In the genomic region with DNA sequence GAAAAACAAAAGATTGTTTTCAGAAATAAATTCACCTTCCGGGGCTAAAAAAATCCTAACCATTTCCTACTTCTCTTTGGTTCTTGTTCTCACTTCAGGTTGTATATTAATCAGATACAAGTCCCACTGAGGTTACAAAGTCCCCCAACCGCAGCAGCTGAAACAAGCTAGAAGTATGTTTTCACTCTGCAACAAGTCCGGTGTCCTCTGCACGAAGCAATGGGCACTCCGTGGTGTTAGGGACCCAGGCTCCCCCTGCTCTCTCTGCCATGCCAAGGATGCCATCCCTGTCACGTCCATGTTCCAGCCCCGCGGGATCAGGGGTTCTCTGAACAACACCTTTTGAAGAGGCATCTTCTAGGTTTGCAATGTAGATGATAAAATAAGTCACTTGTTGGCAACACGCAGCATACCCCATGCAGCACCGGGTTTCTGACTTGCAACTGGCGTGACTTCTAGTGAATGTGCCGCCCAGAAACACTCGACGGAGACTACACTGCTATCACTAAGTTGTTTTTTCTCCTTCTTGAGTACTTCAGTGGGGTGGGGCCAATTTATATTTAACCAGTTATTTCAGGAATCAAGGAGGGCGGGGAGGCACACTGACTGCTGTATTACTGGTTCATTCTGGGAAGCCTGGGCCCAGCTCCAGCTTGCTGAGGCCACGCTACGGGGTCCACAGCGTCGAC, we compare ENCODE assay signal across 15 cellular contexts. TPM values are rescaled to one million over a fixed set of nuclear protein-coding genes. Genes with fewer than 3 reads are reported as not detected.
DNase-seq lines count a peak whose midpoint lies in the region; ATAC-seq, FAIRE-seq and TF ChIP-seq lines count a peak whose summit lies in the region.
"Had no signal": no experiment of that assay in that cellular context is flagged by ENCODE, and none has a peak within 500 bp of the region (broad histone marks: within the 10 kb centered on the region; RNA-seq: fewer than 3 reads in every experiment).

No MANE protein-coding gene starts in this region.

- no peaks in the 10 kb centered on the region for H3K9me3 Mint-ChIP-seq in stimulated activated naive B cell treated with anti-CD40 and anti-IgM and Interleukin-4, amounts not matched to agents 10 μg/mL and 1 μg/mL and 100 μg/mL, for 72 hours
- H3K9me3 Mint-ChIP-seq: activated naive CD4-positive, alpha-beta T cell treated with anti-CD3 and anti-CD28 coated beads, Interleukin-2, amount 50 U/mL, for 24 hours had no signal

- POLR2A ChIA-PET in K562 (lab: Yijun Ruan, JAX): no interaction called here

- 29% methylated on average over 19 of the region's 19 CpGs for WGBS in K562 (ENCODE audit: insufficient coverage, low coverage, missing lambda C conversion rate)

- no peaks in the 10 kb centered on the region for H3K36me3 Mint-ChIP-seq in stimulated activated naive B cell treated with anti-CD40 and anti-IgM and Interleukin-4, amounts not matched to agents 10 μg/mL and 1 μg/mL and 100 μg/mL, for 72 hours
- H3K36me3 Mint-ChIP-seq: activated naive CD4-positive, alpha-beta T cell treated with anti-CD3 and anti-CD28 coated beads, Interleukin-2, amount 50 U/mL, for 24 hours had no signal

- CTCF ChIA-PET in K562 (lab: Yijun Ruan, JAX; ENCODE audit: low intra/inter-chr PET ratio): no interaction called here

- peak overlapping the region; percentile 26 to 40 for H3K4me3 Mint-ChIP-seq in stimulated activated naive B cell treated with anti-CD40 and anti-IgM and Interleukin-4, amounts not matched to agents 10 μg/mL and 1 μg/mL and 100 μg/mL, for 72 hours
- H3K4me3 Mint-ChIP-seq: activated naive CD4-positive, alpha-beta T cell treated with anti-CD3 and anti-CD28 coated beads, Interleukin-2, amount 50 U/mL, for 24 hours had no signal

- no peak overlapping the region for H2AFZ ChIP-seq in K562 (ENCODE audit: low read depth, low read length)

- H3K27me3 ChIP-seq in K562 (ENCODE audit: control insufficient read depth in 2 of 2, insufficient read depth in 2 of 2, low read length in 2 of 2): no peaks in the 10 kb centered on the region; a peak in 1 of 5 replicates
- H3K27me3 ChIP-seq: SJSA1 had no signal

- no peak overlapping the region for H3K27ac Mint-ChIP-seq in stimulated activated naive B cell treated with anti-CD40 and anti-IgM and Interleukin-4, amounts not matched to agents 10 μg/mL and 1 μg/mL and 100 μg/mL, for 72 hours
- H3K27ac Mint-ChIP-seq: activated naive CD4-positive, alpha-beta T cell treated with anti-CD3 and anti-CD28 coated beads, Interleukin-2, amount 50 U/mL, for 24 hours had no signal

- peaks cover 5% of the 10 kb centered on the region in 2 donors for H3K4me1 Mint-ChIP-seq in stimulated activated naive B cell treated with anti-CD40 and anti-IgM and Interleukin-4, amounts not matched to agents 10 μg/mL and 1 μg/mL and 100 μg/mL, for 72 hours
- H3K4me1 Mint-ChIP-seq: activated naive CD4-positive, alpha-beta T cell treated with anti-CD3 and anti-CD28 coated beads, Interleukin-2, amount 50 U/mL, for 24 hours had no signal

- no peak for TF ChIP-seq EP300 in K562 (IDR thresholded peaks at IDR 0.05; ENCODE audit: low read length)

- H3K9me3 ChIP-seq in K562 (replicated peaks; ENCODE audit: control insufficient read depth, insufficient read depth, low read depth, low read length): no peaks in the 10 kb centered on the region
- H3K9me3 ChIP-seq: SJSA1 had no signal

- TF ChIP-seq RAD21 in K562 (CRISPR knock-in tag; conservative IDR thresholded peaks at IDR 0.05 in 1 of 2, IDR thresholded peaks at IDR 0.05 in 1 of 2): no peak

- H3K9ac ChIP-seq in K562 (ENCODE audit: insufficient read depth in 1 of 2, low read depth in 2 of 2, low read length in 2 of 2): peak overlapping the region in 1 of 2 experiments; percentile 68; a peak in 1 of 4 replicates

- H3K27ac ChIP-seq in K562 (ENCODE audit: extremely low read depth, low read depth, low read length) (no peak overlapping the region), caudate nucleus (ENCODE audit: low read depth, low read length) (no peak overlapping the region)
- H3K27ac ChIP-seq: SJSA1 had no signal

- H3K4me3 ChIP-seq in K562: no peak overlapping the region
- H3K4me3 ChIP-seq: SJSA1 had no signal

- no peak for TF ChIP-seq POLR2A in K562 (conservative IDR thresholded peaks at IDR 0.05)

- intact Hi-C loops in K562 (cut with micrococcal nuclease): no loop called here

- H3K4me2 ChIP-seq in K562 (ENCODE audit: insufficient read depth, low read length): no peak overlapping the region; the same call in 1 of the 2 replicates

- DNase-seq in K562 (ENCODE audit: extremely low read depth in 1 of 4, low spot score in 3 of 4) (no peak), kidney tubule cell (ENCODE audit: low spot score) (peak; percentile 78), nucleus accumbens (lab: John Stamatoyannopoulos, UW) (no peak), caudate nucleus (lab: John Stamatoyannopoulos, UW) (no peak)
- DNase-seq in stimulated activated naive B cell treated with anti-CD40 and anti-IgM and Interleukin-4, amounts not matched to agents 10 μg/mL and 1 μg/mL and 100 μg/mL, for 72 hours: no peak
- no peak for DNase-seq in activated naive CD4-positive, alpha-beta T cell (lab: John Stamatoyannopoulos, UW)
- DNase-seq: DMS 273 treated with DMSO at 0.1 percent for 48 hours, NCI-H2081 treated with DMSO at 0.1 percent for 48 hours had no signal

- H3K36me3 ChIP-seq in K562 (ENCODE audit: control insufficient read depth, insufficient read depth, low read length): no peaks in the 10 kb centered on the region
- H3K36me3 ChIP-seq: SJSA1 had no signal

- no TSS peak for BruUV-seq in K562 (replicated peaks; lab: Mats Ljungman, UMichigan)

- H3K4me1 ChIP-seq in K562 (replicated peaks in 1 of 2; ENCODE audit: control insufficient read depth in 2 of 2, insufficient read depth in 2 of 2, low read length in 2 of 2): peaks cover 4 to 6% of the 10 kb centered on the region in 2 experiments; a peak in 3 of 5 replicates

- ATAC-seq in GM18909 (IDR thresholded peaks at IDR 0.05; ENCODE audit: poor library complexity, unreplicated experiment) (peak; percentile 59), K562 (peak; percentile 32; the same call in 2 of the 3 replicates), HG02678 (IDR thresholded peaks at IDR 0.05; ENCODE audit: unreplicated experiment) (no peak)
- peak in 1 of 2 donors; percentile 63 for ATAC-seq in stimulated activated naive B cell treated with anti-CD40 and anti-IgM and Interleukin-4, amounts not matched to agents 10 μg/mL and 1 μg/mL and 100 μg/mL, for 72 hours (replicated peaks)

- no peaks in the 10 kb centered on the region for H4K20me1 ChIP-seq in K562 (replicated peaks; ENCODE audit: control insufficient read depth, insufficient read depth, low read length)

- TF ChIP-seq CTCF in K562 (IDR thresholded peaks at IDR 0.05 in 2 of 3, conservative IDR thresholded peaks at IDR 0.05 in 1 of 3; ENCODE audit: insufficient read depth in 2 of 3, low read depth in 1 of 3, low read length in 3 of 3): no peak

- H3K79me2 ChIP-seq in K562 (ENCODE audit: control insufficient read depth, insufficient read depth, low read length): no peaks in the 10 kb centered on the region

- FAIRE-seq in K562 (lab: Jason Lieb, UNC): no peak
- FAIRE-seq: endometrium, islet of Langerhans had no signal

- no peaks in the 10 kb centered on the region for H3K9me1 ChIP-seq in K562 (ENCODE audit: control insufficient read depth, insufficient read depth, low read length)

- H3K27me3 Mint-ChIP-seq in stimulated activated naive B cell treated with anti-CD40 and anti-IgM and Interleukin-4, amounts not matched to agents 10 μg/mL and 1 μg/mL and 100 μg/mL, for 72 hours: peaks cover 4 to 22% of the 10 kb centered on the region in 2 donors

- in situ Hi-C loops in K562 (cut with MboI): no loop called here

RNA-seq across cellular contexts. Expression of a gene that starts 25.4 kb away (rescaled TPM):
- total RNA-seq in K562 (2011; cell fraction: chromatin; rRNA removed; ENCODE audit: low replicate concordance): 78.9 and 217 TPM in 2 replicates
- total RNA-seq in K562 (2011; cell fraction: nucleolus; rRNA removed): 419 and 483 TPM in 2 replicates
- 278 and 289 TPM in 2 replicates for total RNA-seq in K562 (2011; cell fraction: nucleoplasm; rRNA removed)
- 2,150 and 3,084 TPM in 2 replicates for total RNA-seq in K562 (2014; rRNA removed)
- total RNA-seq in K562 (2014; rRNA removed; fragmentation: Illumina TruSeq; extraction: Trizol): 412 and 592 TPM in 2 replicates
- 1,399 and 1,422 TPM in 2 replicates for total RNA-seq in K562 (2015; rRNA removed; fragmentation: Illumina TruSeq; extraction: Trizol)
- total RNA-seq in K562 (2021): 1,400 and 1,492 TPM in 2 replicates
- 910 and 997 TPM in 2 replicates for polyA plus RNA-seq in K562 (2011; rRNA removed)
- polyA plus RNA-seq in K562 (2011; cell fraction: cytosol; rRNA removed): 1,621 and 2,879 TPM in 2 replicates
- 798 and 965 TPM in 2 replicates for polyA plus RNA-seq in K562 (2011; cell fraction: nucleus; rRNA removed)
- 1,622 and 1,822 TPM in 2 replicates for polyA plus RNA-seq in K562 (2012)
- polyA plus RNA-seq in K562 (2014; fragmentation: Illumina TruSeq; extraction: Trizol): 1,177 and 1,409 TPM in 2 replicates
- 1,000 to 10,000 TPM in 1 of 2 experiments, 100 to 1,000 TPM in 1; 739 to 1,204 TPM for polyA plus RNA-seq in K562 (2014; fragmentation: Nextera tagmentation; extraction: Ambion mirVana)
- 1,679 and 1,695 TPM in 2 replicates for polyA plus RNA-seq in K562 (2014; rRNA removed)
- polyA minus RNA-seq in K562 (2011; rRNA and poly(A)+ RNA removed): 380 and 408 TPM in 2 replicates
- polyA minus RNA-seq in K562 (2011; cell fraction: cytosol; rRNA and poly(A)+ RNA removed): 440 and 451 TPM in 2 replicates
- polyA minus RNA-seq in K562 (2011; cell fraction: nucleus; rRNA and poly(A)+ RNA removed): 118 and 167 TPM in 2 replicates

RNA-seq across cellular contexts. Expression of a gene that starts 35.0 kb away (rescaled TPM):
- total RNA-seq in K562 (2011; cell fraction: chromatin; rRNA removed; ENCODE audit: low replicate concordance): not detected in 2 replicates
- not detected in 2 replicates for total RNA-seq in K562 (2011; cell fraction: nucleolus; rRNA removed)
- not detected in 2 replicates for total RNA-seq in K562 (2011; cell fraction: nucleoplasm; rRNA removed)
- total RNA-seq in K562 (2014; rRNA removed) (not detected in 2 replicates), K562 (2014; rRNA removed; fragmentation: Illumina TruSeq; extraction: Trizol) (not detected in 2 replicates), K562 (2015; rRNA removed; fragmentation: Illumina TruSeq; extraction: Trizol) (not detected in 2 replicates), K562 (2021) (not detected in 2 replicates)
- polyA plus RNA-seq in K562 (2011; rRNA removed) (not detected in 2 replicates), K562 (2014; fragmentation: Illumina TruSeq; extraction: Trizol) (not detected in 2 replicates), K562 (2014; fragmentation: Nextera tagmentation; extraction: Ambion mirVana) (not detected), K562 (2014; rRNA removed) (not detected in 2 replicates)
- polyA plus RNA-seq in K562 (2011; cell fraction: cytosol; rRNA removed): not detected in 2 replicates
- polyA plus RNA-seq in K562 (2011; cell fraction: nucleus; rRNA removed): not detected in 2 replicates
- polyA plus RNA-seq in K562 (2012): not detected in 2 replicates
- not detected in 2 replicates for polyA minus RNA-seq in K562 (2011; rRNA and poly(A)+ RNA removed)
- not detected in 2 replicates for polyA minus RNA-seq in K562 (2011; cell fraction: cytosol; rRNA and poly(A)+ RNA removed)
- polyA minus RNA-seq in K562 (2011; cell fraction: nucleus; rRNA and poly(A)+ RNA removed): not detected in 2 replicates
- total RNA-seq: HT1080, SJSA1 had no signal

RNA-seq across cellular contexts. Expression of a gene that starts 48.5 kb away (rescaled TPM):
- total RNA-seq in K562 (2011; cell fraction: chromatin; rRNA removed; ENCODE audit: low replicate concordance): 348 and 937 TPM in 2 replicates
- 683 and 713 TPM in 2 replicates for total RNA-seq in K562 (2011; cell fraction: nucleolus; rRNA removed)
- total RNA-seq in K562 (2011; cell fraction: nucleoplasm; rRNA removed): 505 and 528 TPM in 2 replicates
- total RNA-seq in K562 (2014; rRNA removed): 408 and 468 TPM in 2 replicates
- total RNA-seq in K562 (2014; rRNA removed; fragmentation: Illumina TruSeq; extraction: Trizol): 111 and 135 TPM in 2 replicates
- total RNA-seq in K562 (2015; rRNA removed; fragmentation: Illumina TruSeq; extraction: Trizol): 242 and 251 TPM in 2 replicates
- total RNA-seq in K562 (2021): 404 and 408 TPM in 2 replicates
- polyA plus RNA-seq in K562 (2011; rRNA removed): 172 and 261 TPM in 2 replicates
- polyA plus RNA-seq in K562 (2011; cell fraction: cytosol; rRNA removed): 251 and 329 TPM in 2 replicates
- 669 and 851 TPM in 2 replicates for polyA plus RNA-seq in K562 (2011; cell fraction: nucleus; rRNA removed)
- 286 and 337 TPM in 2 replicates for polyA plus RNA-seq in K562 (2012)
- polyA plus RNA-seq in K562 (2014; fragmentation: Illumina TruSeq; extraction: Trizol): 209 and 273 TPM in 2 replicates
- 10 to 100 TPM; 10.8 to 32.9 TPM for polyA plus RNA-seq in K562 (2014; fragmentation: Nextera tagmentation; extraction: Ambion mirVana)
- 423 and 426 TPM in 2 replicates for polyA plus RNA-seq in K562 (2014; rRNA removed)
- 81.2 and 91.3 TPM in 2 replicates for polyA minus RNA-seq in K562 (2011; rRNA and poly(A)+ RNA removed)
- 141 and 202 TPM in 2 replicates for polyA minus RNA-seq in K562 (2011; cell fraction: cytosol; rRNA and poly(A)+ RNA removed)
- polyA minus RNA-seq in K562 (2011; cell fraction: nucleus; rRNA and poly(A)+ RNA removed): 134 and 170 TPM in 2 replicates

RNA-seq across cellular contexts. Expression of a gene that starts 50.3 kb away (rescaled TPM):
- 21.8 and 52.5 TPM in 2 replicates for total RNA-seq in K562 (2011; cell fraction: chromatin; rRNA removed; ENCODE audit: low replicate concordance)
- 47.5 and 51.3 TPM in 2 replicates for total RNA-seq in K562 (2011; cell fraction: nucleolus; rRNA removed)
- total RNA-seq in K562 (2011; cell fraction: nucleoplasm; rRNA removed): 24.7 and 43.2 TPM in 2 replicates
- 34.6 and 53.3 TPM in 2 replicates for total RNA-seq in K562 (2014; rRNA removed)
- total RNA-seq in K562 (2014; rRNA removed; fragmentation: Illumina TruSeq; extraction: Trizol): 5.4 and 7.5 TPM in 2 replicates
- 21.7 and 22.1 TPM in 2 replicates for total RNA-seq in K562 (2015; rRNA removed; fragmentation: Illumina TruSeq; extraction: Trizol)
- total RNA-seq in K562 (2021): 47.4 and 50.2 TPM in 2 replicates
- polyA plus RNA-seq in K562 (2011; rRNA removed): 11.4 and 28.8 TPM in 2 replicates
- 58.0 and 87.1 TPM in 2 replicates for polyA plus RNA-seq in K562 (2011; cell fraction: cytosol; rRNA removed)
- polyA plus RNA-seq in K562 (2011; cell fraction: nucleus; rRNA removed): 48.5 and 50.6 TPM in 2 replicates
- polyA plus RNA-seq in K562 (2012): 53.8 and 114 TPM in 2 replicates
- 41.5 and 56.9 TPM in 2 replicates for polyA plus RNA-seq in K562 (2014; fragmentation: Illumina TruSeq; extraction: Trizol)
- polyA plus RNA-seq in K562 (2014; fragmentation: Nextera tagmentation; extraction: Ambion mirVana): 1 to 10 TPM; 4.4 to 8.4 TPM
- polyA plus RNA-seq in K562 (2014; rRNA removed): 34.6 and 37.1 TPM in 2 replicates
- 8.8 and 13.2 TPM in 2 replicates for polyA minus RNA-seq in K562 (2011; rRNA and poly(A)+ RNA removed)
- polyA minus RNA-seq in K562 (2011; cell fraction: cytosol; rRNA and poly(A)+ RNA removed): 28.2 and 40.6 TPM in 2 replicates
- 15.3 and 30.5 TPM in 2 replicates for polyA minus RNA-seq in K562 (2011; cell fraction: nucleus; rRNA and poly(A)+ RNA removed)

RNA-seq across cellular contexts. Expression of a gene that starts 53.1 kb away (rescaled TPM):
- total RNA-seq in K562 (2011; cell fraction: chromatin; rRNA removed; ENCODE audit: low replicate concordance): 48.7 and 132 TPM in 2 replicates
- total RNA-seq in K562 (2011; cell fraction: nucleolus; rRNA removed): 82.2 and 92.7 TPM in 2 replicates
- total RNA-seq in K562 (2011; cell fraction: nucleoplasm; rRNA removed): 41.5 and 53.5 TPM in 2 replicates
- 33.6 and 47.6 TPM in 2 replicates for total RNA-seq in K562 (2014; rRNA removed)
- 9.3 and 11.2 TPM in 2 replicates for total RNA-seq in K562 (2014; rRNA removed; fragmentation: Illumina TruSeq; extraction: Trizol)
- total RNA-seq in K562 (2015; rRNA removed; fragmentation: Illumina TruSeq; extraction: Trizol): 17.4 and 17.7 TPM in 2 replicates
- 50.2 and 53.7 TPM in 2 replicates for total RNA-seq in K562 (2021)
- 14.7 and 18.8 TPM in 2 replicates for polyA plus RNA-seq in K562 (2011; rRNA removed)
- 15.2 and 52.3 TPM in 2 replicates for polyA plus RNA-seq in K562 (2011; cell fraction: cytosol; rRNA removed)
- 72.4 and 144 TPM in 2 replicates for polyA plus RNA-seq in K562 (2011; cell fraction: nucleus; rRNA removed)
- 24.1 and 32.9 TPM in 2 replicates for polyA plus RNA-seq in K562 (2012)
- polyA plus RNA-seq in K562 (2014; fragmentation: Illumina TruSeq; extraction: Trizol): 16.0 and 24.4 TPM in 2 replicates
- under 1 TPM; 0.11 to 0.25 TPM for polyA plus RNA-seq in K562 (2014; fragmentation: Nextera tagmentation; extraction: Ambion mirVana)
- polyA plus RNA-seq in K562 (2014; rRNA removed): 35.0 and 42.3 TPM in 2 replicates
- polyA minus RNA-seq in K562 (2011; rRNA and poly(A)+ RNA removed): 4.8 and 6.9 TPM in 2 replicates
- 15.8 and 16.3 TPM in 2 replicates for polyA minus RNA-seq in K562 (2011; cell fraction: cytosol; rRNA and poly(A)+ RNA removed)
- polyA minus RNA-seq in K562 (2011; cell fraction: nucleus; rRNA and poly(A)+ RNA removed): 28.3 and 31.1 TPM in 2 replicates
